ENCODE assay signal across 1 cellular context in genomic region chr1:93716974-93717373, GRCh38.
TF ChIP-seq lines count a peak whose summit lies in the region.

No MANE protein-coding gene starts in this region.

TF ChIP-seq in WTC11, 78 proteins besides CTCF, POLR2A, EP300 and RAD21 (continued from another document):
- TF ChIP-seq ZBTB43 (CRISPR knock-in tag; IDR thresholded peaks at IDR 0.05) = no peak
- no peak for TF ChIP-seq PREB (CRISPR knock-in tag; IDR thresholded peaks at IDR 0.05; ENCODE audit: borderline replicate concordance)
